1 cellular context compared by ENCODE assay signal in genomic region chr10:110852255-110852896, GRCh38.
TF ChIP-seq lines count a peak whose summit lies in the region.

No MANE protein-coding gene starts in this region.

TF ChIP-seq in WTC11, 78 proteins besides CTCF, POLR2A, EP300 and RAD21 (continued from another document):
- TF ChIP-seq ARID4B (CRISPR knock-in tag; IDR thresholded peaks at IDR 0.05; ENCODE audit: borderline replicate concordance): no peak
